8 cellular contexts compared by ENCODE assay signal in the genomic region with DNA sequence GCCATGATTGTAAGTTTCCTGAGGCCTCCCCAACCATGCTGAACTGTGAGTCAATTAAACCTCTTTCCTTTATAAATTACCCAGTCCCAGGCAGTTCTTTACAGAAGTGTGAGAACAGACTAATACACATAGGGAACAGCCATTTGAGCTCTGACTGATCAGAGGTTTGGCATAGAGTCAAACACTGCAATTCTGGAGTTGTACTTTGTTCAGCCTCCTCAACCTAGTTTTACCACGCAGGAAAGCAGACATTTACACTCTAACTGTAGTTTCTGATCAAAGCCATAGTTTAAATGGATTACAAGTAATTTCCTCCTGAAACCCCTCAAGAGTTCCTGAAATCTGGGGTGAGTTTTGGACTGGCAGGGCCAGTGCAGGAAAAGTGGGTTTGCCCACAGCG.
"Had no signal": no experiment of that assay in that cellular context is flagged by ENCODE, and none has a peak within 500 bp of the region (broad histone marks: within the 10 kb centered on the region; RNA-seq: fewer than 3 reads in every experiment).

No MANE protein-coding gene starts in this region.

- ATAC-seq: HCT116 had no signal

- H3K4me1 ChIP-seq: HAP-1 had no signal

- DNase-seq: GM23248, GOT3, H7, HFFc6, IMR-90 had no signal

- H3K27ac ChIP-seq: GM23248, HL-60 had no signal

- H3K9me3 ChIP-seq: HAP-1 had no signal

- H3K36me3 ChIP-seq: HAP-1 had no signal

- H3K4me3 ChIP-seq: GM23248, HAP-1 had no signal
